ENCODE assay signal across 8 cellular contexts in the genomic region with DNA sequence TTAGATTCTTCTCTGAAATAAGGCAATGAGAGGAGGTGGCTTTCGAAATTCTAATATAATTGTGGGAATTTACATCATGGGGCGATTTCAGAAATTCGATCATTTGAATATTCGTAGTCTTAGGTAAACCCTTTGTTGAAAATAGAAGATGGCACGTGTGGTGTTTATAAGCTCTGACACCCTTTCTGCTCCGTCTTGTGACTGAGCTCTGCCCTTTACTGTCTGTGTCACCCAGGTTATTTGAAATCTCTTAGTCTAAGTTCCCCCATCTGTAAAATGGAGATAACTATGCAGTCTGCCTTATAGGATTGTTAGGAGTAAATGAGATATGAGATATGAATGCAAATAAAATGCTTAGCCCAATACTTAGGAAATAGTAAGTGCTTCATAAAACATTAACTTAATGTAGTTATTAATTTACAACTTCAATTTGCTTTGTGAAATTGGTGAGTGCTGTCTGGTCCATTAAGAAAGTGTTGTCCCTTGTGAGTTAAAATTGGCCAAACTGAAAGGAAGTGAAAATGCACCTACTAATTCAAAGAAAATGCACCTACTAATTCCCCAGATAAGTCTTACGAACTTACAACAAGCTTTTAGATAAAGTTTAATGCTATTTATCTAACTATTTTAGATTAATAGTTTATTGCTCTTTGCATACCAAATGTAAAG. TPM values are rescaled to one million over a fixed set of nuclear protein-coding genes. Genes with fewer than 3 reads are reported as not detected.
DNase-seq lines count a peak whose midpoint lies in the region; ATAC-seq, FAIRE-seq and TF ChIP-seq lines count a peak whose summit lies in the region.

No MANE protein-coding gene starts in this region.

- DNase-seq in choroid plexus epithelial cell (ENCODE audit: low read depth) (no peak), NK-92 (lab: John Stamatoyannopoulos, UW; ENCODE audit: unreplicated experiment) (no peak), frontal cortex (ENCODE audit: low spot score in 2 of 2) (no peak)
- no peak for DNase-seq in central memory CD4-positive, alpha-beta T cell

- peak overlapping the region; percentile 74 for H3K4me3 ChIP-seq in HUES48 (ENCODE audit: low read depth, low read length)
- H3K4me3 ChIP-seq in choroid plexus epithelial cell (ENCODE audit: low read depth, low read length), result peak overlapping the region; percentile 66
- H3K4me3 ChIP-seq in neuron (ENCODE audit: low read length), result peak overlapping the region; percentile 65

- peaks cover 22% of the 10 kb centered on the region for H3K4me1 ChIP-seq in HUES48 (ENCODE audit: control insufficient read depth, insufficient read depth, low read length)
- peaks cover 22% of the 10 kb centered on the region for H3K4me1 ChIP-seq in neuron (ENCODE audit: insufficient read depth, low read length)

- peaks cover 26% of the 10 kb centered on the region for H3K27me3 ChIP-seq in HUES48 (ENCODE audit: control insufficient read depth, insufficient read depth, low read length)
- no peaks in the 10 kb centered on the region for H3K27me3 ChIP-seq in neuron (ENCODE audit: insufficient read depth, low read length)

- no peak for FAIRE-seq in frontal cortex (lab: Jason Lieb, UNC)

- peak; percentile 25 for TF ChIP-seq POLR2A in GM15510 (IDR thresholded peaks at IDR 0.05; ENCODE audit: borderline replicate concordance, extremely low read depth, insufficient read length)

- H3K36me3 ChIP-seq in HUES48 (ENCODE audit: control insufficient read depth, insufficient read depth, low read length) (no peaks in the 10 kb centered on the region), neuron (ENCODE audit: insufficient read depth, low read length) (no peaks in the 10 kb centered on the region)

- no peaks in the 10 kb centered on the region for H3K9me3 ChIP-seq in HUES48 (ENCODE audit: control insufficient read depth, insufficient read depth, low read length)
- no peaks in the 10 kb centered on the region for H3K9me3 ChIP-seq in neuron (ENCODE audit: low read length)

- ATAC-seq in HG02870 (IDR thresholded peaks at IDR 0.05; ENCODE audit: unreplicated experiment), result no peak

- no peak for TF ChIP-seq CTCF in choroid plexus epithelial cell (conservative IDR thresholded peaks at IDR 0.05; ENCODE audit: low read depth, low read length)

- H3K9ac ChIP-seq in HUES48 (ENCODE audit: low read depth, low read length), result no peak overlapping the region

- no peak overlapping the region for H3K27ac ChIP-seq in HUES48 (ENCODE audit: low read depth, low read length)

- peak overlapping the region; percentile 89 for H2AFZ ChIP-seq in neuron (ENCODE audit: low read depth, low read length)

RNA-seq across cellular contexts. Expression of a gene that starts 1.6 kb away (rescaled TPM):
- total RNA-seq in frontal cortex, result 42.4 TPM
